Comparison of ENCODE assay signal across 9 cellular contexts in the genomic region with DNA sequence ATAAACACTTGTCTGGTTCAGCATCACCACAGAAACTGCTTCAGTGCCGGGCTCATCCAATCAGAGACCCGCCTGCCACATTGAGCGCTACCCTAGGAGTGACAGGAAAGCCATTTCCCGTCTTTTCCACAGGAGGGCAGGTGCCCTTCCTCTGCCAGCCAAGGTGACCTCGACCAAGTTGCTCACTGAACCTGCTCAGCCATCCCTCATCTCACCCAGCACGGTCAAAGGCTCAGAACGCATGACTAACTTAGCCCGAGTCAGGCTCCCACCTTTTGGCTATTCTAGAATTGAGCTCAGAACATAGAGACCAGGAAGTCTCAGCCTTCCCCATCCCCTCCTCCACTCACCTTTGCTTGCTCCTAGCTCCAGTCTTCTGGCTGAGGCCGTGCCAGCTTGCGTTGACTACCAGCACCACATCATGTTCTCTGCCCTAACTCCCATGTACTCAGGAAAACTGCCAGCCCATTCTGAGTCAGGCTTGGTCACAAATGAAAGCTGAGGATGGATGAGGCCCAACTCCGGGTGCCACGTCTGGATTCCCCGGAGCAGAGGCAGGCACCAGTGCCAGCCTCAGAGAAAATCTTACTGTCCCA. TPM values are rescaled to one million over a fixed set of nuclear protein-coding genes. Genes with fewer than 3 reads are reported as not detected.
DNase-seq lines count a peak whose midpoint lies in the region; ATAC-seq and TF ChIP-seq lines count a peak whose summit lies in the region.
"Had no signal": no experiment of that assay in that cellular context is flagged by ENCODE, and none has a peak within 500 bp of the region (broad histone marks: within the 10 kb centered on the region; RNA-seq: fewer than 3 reads in every experiment).

No MANE protein-coding gene starts in this region.

- H3K4me2 ChIP-seq in parathyroid adenoma (ENCODE audit: low read length) (no peak overlapping the region), hepatocyte (no peak overlapping the region)

- ATAC-seq in HG03520 (IDR thresholded peaks at IDR 0.05; ENCODE audit: unreplicated experiment), result no peak
- no peak for ATAC-seq in HG02623 (IDR thresholded peaks at IDR 0.05; ENCODE audit: unreplicated experiment)

- H3K4me1 Mint-ChIP-seq in endodermal cell, result peaks cover 22% of the 10 kb centered on the region
- no peaks in the 10 kb centered on the region for H3K4me1 Mint-ChIP-seq in immature natural killer cell

- H3K4me3 Mint-ChIP-seq in endodermal cell, result no peak overlapping the region
- H3K4me3 Mint-ChIP-seq in immature natural killer cell, result peak overlapping the region in 2 of 5 donors; percentile 22 to 39

- H3K27me3 ChIP-seq in endodermal cell (ENCODE audit: control insufficient read depth, insufficient read depth, low read length, poor library complexity, severe bottlenecking) (no peaks in the 10 kb centered on the region), parathyroid adenoma (ENCODE audit: control insufficient read depth, insufficient read depth, low read length) (no peaks in the 10 kb centered on the region), hepatocyte (no peaks in the 10 kb centered on the region)

- H3K36me3 Mint-ChIP-seq in endodermal cell (ENCODE audit: low read depth) (peaks cover 10% of the 10 kb centered on the region), immature natural killer cell (peaks cover 4 to 15% (median 5%) of the 10 kb centered on the region in 3 donors)

- DNase-seq in NCI-H2171 treated with DMSO at 0.1 percent for 48 hours (lab: John Stamatoyannopoulos, UW) (peak; percentile 35), endodermal cell (peak; percentile 88), hepatocyte (ENCODE audit: low spot score) (no peak), immature natural killer cell (no peak)
- DNase-seq: OCI-M1 had no signal

- H4K20me1 ChIP-seq in hepatocyte (ENCODE audit: insufficient read depth, poor library complexity, severe bottlenecking), result no peaks in the 10 kb centered on the region

- H3K27ac Mint-ChIP-seq in endodermal cell (no peak overlapping the region), immature natural killer cell (no peak overlapping the region)

- no peaks in the 10 kb centered on the region for H3K9me3 ChIP-seq in endodermal cell (ENCODE audit: control insufficient read depth, low read length)
- H3K9me3 ChIP-seq in parathyroid adenoma (ENCODE audit: control insufficient read depth, low read length), result no peaks in the 10 kb centered on the region
- no peaks in the 10 kb centered on the region for H3K9me3 ChIP-seq in hepatocyte (ENCODE audit: low read depth)

- TF ChIP-seq CTCF in GM12875 (IDR thresholded peaks at IDR 0.05; ENCODE audit: borderline replicate concordance, insufficient read depth, low read depth, low read length) (0 out of 2 replicates have a peak, but pooled peaks have one; percentile 0), endodermal cell (conservative IDR thresholded peaks at IDR 0.05) (peak; percentile 50), parathyroid adenoma (IDR thresholded peaks at IDR 0.05) (peak; percentile 31), hepatocyte (IDR thresholded peaks at IDR 0.05; ENCODE audit: poor library complexity) (no peak)

- no peaks in the 10 kb centered on the region for H3K27me3 Mint-ChIP-seq in endodermal cell (ENCODE audit: insufficient read depth)
- H3K27me3 Mint-ChIP-seq in immature natural killer cell (ENCODE audit: low read depth in 3 of 3), result peaks cover 0 to 8% (median 0%) of the 10 kb centered on the region in 3 donors

- H3K9ac ChIP-seq in endodermal cell (ENCODE audit: extremely low read depth, low read length, poor library complexity, severe bottlenecking) (no peak overlapping the region), parathyroid adenoma (no peak overlapping the region)

- peaks cover 2% of the 10 kb centered on the region for H3K4me1 ChIP-seq in endodermal cell (ENCODE audit: control insufficient read depth, insufficient read depth, low read length)
- peaks cover 20% of the 10 kb centered on the region for H3K4me1 ChIP-seq in parathyroid adenoma
- no peaks in the 10 kb centered on the region for H3K4me1 ChIP-seq in hepatocyte (ENCODE audit: insufficient read depth)

- H2AFZ ChIP-seq in parathyroid adenoma (peak overlapping the region; percentile 63), hepatocyte (no peak overlapping the region)

- H3K9me2 ChIP-seq in hepatocyte (replicated peaks; ENCODE audit: insufficient read depth), result no peaks in the 10 kb centered on the region

- no peak overlapping the region for H3K4me3 ChIP-seq in GM12875 (ENCODE audit: low read depth, low read length)
- H3K4me3 ChIP-seq in endodermal cell (ENCODE audit: low read length), result no peak overlapping the region
- H3K4me3 ChIP-seq in parathyroid adenoma (ENCODE audit: low read depth, low read length), result no peak overlapping the region
- H3K4me3 ChIP-seq in hepatocyte, result no peak overlapping the region

- 81 to 82% methylated on average over 10 to 13 of the region's 13 CpGs for WGBS in endodermal cell (ENCODE audit: insufficient coverage in 1 of 2, insufficient read length in 1 of 2), 2 experiments
- WGBS in hepatocyte (ENCODE audit: low lambda C conversion rate, missing lambda C conversion rate), result 70% methylated on average over 12 of the region's 13 CpGs

- H3K27ac ChIP-seq in endodermal cell (ENCODE audit: low read depth, low read length) (no peak overlapping the region), parathyroid adenoma (peak overlapping the region; percentile 81), hepatocyte (no peak overlapping the region)

- peaks cover 2% of the 10 kb centered on the region for H3K79me2 ChIP-seq in parathyroid adenoma
- H3K79me2 ChIP-seq in hepatocyte, result no peaks in the 10 kb centered on the region

- H3K9me3 Mint-ChIP-seq in endodermal cell (no peaks in the 10 kb centered on the region), immature natural killer cell (no peaks in the 10 kb centered on the region)

- H3K36me3 ChIP-seq in endodermal cell (ENCODE audit: control insufficient read depth, insufficient read depth, low read length), result peaks cover 17% of the 10 kb centered on the region
- no peaks in the 10 kb centered on the region for H3K36me3 ChIP-seq in parathyroid adenoma (ENCODE audit: control insufficient read depth, insufficient read depth, low read length)
- no peaks in the 10 kb centered on the region for H3K36me3 ChIP-seq in hepatocyte (replicated peaks; ENCODE audit: insufficient read depth, low read depth)

RNA-seq across cellular contexts. Expression of gene MRPS23, which starts 15.6 kb away (rescaled TPM):
- total RNA-seq in endodermal cell (10 to 100 TPM; 43.9 to 49.2 TPM), hepatocyte (21.9 and 35.1 TPM in 2 replicates)
- polyA plus RNA-seq in endodermal cell (2013, experiment 1 of 2), result 40.1 TPM
- 41.1 TPM for polyA plus RNA-seq in endodermal cell (2013, experiment 2 of 2)
- polyA plus RNA-seq in hepatocyte (44.2 and 50.4 TPM in 2 replicates), immature natural killer cell (10 to 100 TPM; 38.1 to 42.3 (median 40.5) TPM)

Comparison
In these comparisons a context has a peak if more than half of its experiments do, and no peak if none do; other contexts are left out.
1. DNase-seq: peak in NCI-H2171 treated with DMSO at 0.1 percent for 48 hours (single experiment) and endodermal cell (single experiment); none in hepatocyte (single experiment) and immature natural killer cell (0 of 3).